In the genomic region with DNA sequence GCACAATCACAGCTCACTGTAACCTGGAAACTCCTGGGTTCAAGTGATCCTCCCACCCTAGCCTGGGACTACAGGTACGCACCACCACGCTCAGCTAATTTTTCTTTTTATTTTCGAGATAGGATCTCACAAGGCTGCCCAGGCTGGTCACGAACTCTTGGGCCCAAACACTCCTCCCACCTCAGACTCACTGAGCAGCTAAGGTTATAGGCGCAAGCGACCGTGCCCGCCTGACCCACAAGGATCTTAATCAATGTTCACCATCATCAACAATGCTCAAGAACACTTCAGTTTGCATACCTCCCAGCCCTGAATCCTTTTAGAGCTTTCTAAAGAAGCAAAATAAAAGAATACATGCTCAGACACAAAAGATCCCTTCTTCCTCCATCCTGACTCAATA, we compare ENCODE assay signal across 1 cellular context.
TF ChIP-seq lines count a peak whose summit lies in the region.

No MANE protein-coding gene starts in this region.

TF ChIP-seq in HepG2, 621 proteins besides CTCF, POLR2A, EP300 and RAD21:
- TF ChIP-seq, protein P1, sequence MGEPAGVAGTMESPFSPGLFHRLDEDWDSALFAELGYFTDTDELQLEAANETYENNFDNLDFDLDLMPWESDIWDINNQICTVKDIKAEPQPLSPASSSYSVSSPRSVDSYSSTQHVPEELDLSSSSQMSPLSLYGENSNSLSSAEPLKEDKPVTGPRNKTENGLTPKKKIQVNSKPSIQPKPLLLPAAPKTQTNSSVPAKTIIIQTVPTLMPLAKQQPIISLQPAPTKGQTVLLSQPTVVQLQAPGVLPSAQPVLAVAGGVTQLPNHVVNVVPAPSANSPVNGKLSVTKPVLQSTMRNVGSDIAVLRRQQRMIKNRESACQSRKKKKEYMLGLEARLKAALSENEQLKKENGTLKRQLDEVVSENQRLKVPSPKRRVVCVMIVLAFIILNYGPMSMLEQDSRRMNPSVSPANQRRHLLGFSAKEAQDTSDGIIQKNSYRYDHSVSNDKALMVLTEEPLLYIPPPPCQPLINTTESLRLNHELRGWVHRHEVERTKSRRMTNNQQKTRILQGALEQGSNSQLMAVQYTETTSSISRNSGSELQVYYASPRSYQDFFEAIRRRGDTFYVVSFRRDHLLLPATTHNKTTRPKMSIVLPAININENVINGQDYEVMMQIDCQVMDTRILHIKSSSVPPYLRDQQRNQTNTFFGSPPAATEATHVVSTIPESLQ (CRISPR knock-in tag; conservative IDR thresholded peaks at IDR 0.05): no peak
- no peak for TF ChIP-seq ARNT (IDR thresholded peaks at IDR 0.05)
